ENCODE assay signal across 22 cellular contexts in the genomic region with DNA sequence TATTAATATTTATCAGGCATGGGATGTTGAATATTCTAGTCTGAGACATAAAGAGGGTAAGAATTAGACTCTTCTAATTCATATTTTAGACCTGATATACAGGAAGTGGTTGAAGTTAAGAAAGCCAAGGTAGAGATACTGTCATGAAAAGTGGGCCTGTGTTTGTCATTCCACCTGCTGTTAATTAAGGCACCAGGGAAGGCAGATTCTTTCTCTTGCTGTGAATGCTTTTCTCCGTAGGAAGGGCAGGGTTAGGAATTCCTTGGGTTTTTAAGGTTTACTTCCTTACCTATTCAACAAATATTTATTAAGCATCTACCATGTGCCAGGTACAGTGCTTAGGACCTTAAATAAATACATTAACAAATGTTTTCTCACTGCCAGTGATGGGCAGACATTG.
"Had no signal": no experiment of that assay in that cellular context is flagged by ENCODE, and none has a peak within 500 bp of the region (broad histone marks: within the 10 kb centered on the region; RNA-seq: fewer than 3 reads in every experiment).

No MANE protein-coding gene starts in this region.

- FAIRE-seq: colon, endothelial cell of umbilical vein, frontal cortex, islet of Langerhans, keratinocyte had no signal

- H3K4me3 ChIP-seq: coronary artery, dorsolateral prefrontal cortex, esophagus muscularis mucosa, gastroesophageal sphincter, heart left ventricle, hepatocyte, left lung, lower lobe of right lung had no signal

- H3K4me1 ChIP-seq: esophagus muscularis mucosa, foreskin keratinocyte, gastroesophageal sphincter, heart left ventricle, left lung, lower lobe of right lung had no signal

- H3K9me3 ChIP-seq: esophagus muscularis mucosa, gastroesophageal sphincter, heart left ventricle, left lung, lower lobe of right lung had no signal

- H3K79me2 ChIP-seq: hepatocyte had no signal

- ATAC-seq: foreskin keratinocyte, gastroesophageal sphincter, heart left ventricle, left cardiac atrium, left lung, left ventricle myocardium superior, lower lobe of right lung had no signal

- DNase-seq: dermis blood vessel endothelial cell; dorsolateral prefrontal cortex; effector CD4-positive, alpha-beta T cell; effector memory CD4-positive, alpha-beta T cell; foreskin keratinocyte; heart left ventricle; hypothalamus; left cardiac atrium; left lung; left ventricle myocardium superior; lower lobe of right lung; mesenchymal stem cell; midbrain had no signal

- H3K27me3 ChIP-seq: esophagus muscularis mucosa, foreskin keratinocyte, gastroesophageal sphincter, hepatocyte, left lung had no signal

- H3K4me2 ChIP-seq: hepatocyte had no signal

- H3K36me3 ChIP-seq: esophagus muscularis mucosa, gastroesophageal sphincter, heart left ventricle, left lung, lower lobe of right lung had no signal

- H2AFZ ChIP-seq: hepatocyte had no signal

- H3K27ac ChIP-seq: coronary artery, dorsolateral prefrontal cortex, esophagus muscularis mucosa, foreskin keratinocyte, gastroesophageal sphincter, heart left ventricle, hepatocyte, left lung, lower lobe of right lung had no signal
